ENCODE assay signal across 17 cellular contexts in genomic region chr5:15577831-15578230, GRCh38.
"Had no signal": no experiment of that assay in that cellular context is flagged by ENCODE, and none has a peak within 500 bp of the region (broad histone marks: within the 10 kb centered on the region; RNA-seq: fewer than 3 reads in every experiment).

No MANE protein-coding gene starts in this region.

- DNase-seq: cortex of kidney; effector memory CD8-positive, alpha-beta T cell; erythroblast; foreskin melanocyte; islet precursor cell; left cardiac atrium; mammary epithelial cell; naive thymus-derived CD8-positive, alpha-beta T cell; posterior cingulate gyrus; sigmoid colon; stimulated activated naive CD8-positive, alpha-beta T cell treated with anti-CD3 and anti-CD28 coated beads, Interleukin-15, Interleukin-2, amounts not matched to agents 100 U/mL and 50 U/mL, for 24 hours; tibial artery; upper lobe of left lung; uterus had no signal

- H3K27ac ChIP-seq: sigmoid colon, skin epidermis, tibial artery, upper lobe of left lung, uterus had no signal

- H3K4me3 Mint-ChIP-seq: central memory CD8-positive, alpha-beta T cell; effector memory CD8-positive, alpha-beta T cell; naive thymus-derived CD8-positive, alpha-beta T cell; neural crest cell had no signal

- H3K4me3 ChIP-seq: sigmoid colon, skin epidermis, tibial artery, upper lobe of left lung, uterus had no signal

- H3K27ac Mint-ChIP-seq: effector memory CD8-positive, alpha-beta T cell; naive thymus-derived CD8-positive, alpha-beta T cell had no signal

- H3K4me1 Mint-ChIP-seq: central memory CD8-positive, alpha-beta T cell; naive thymus-derived CD8-positive, alpha-beta T cell had no signal

- H3K9me3 ChIP-seq: sigmoid colon, tibial artery, upper lobe of left lung, uterus had no signal

- H3K36me3 Mint-ChIP-seq: naive thymus-derived CD8-positive, alpha-beta T cell had no signal

- H3K27me3 Mint-ChIP-seq: central memory CD8-positive, alpha-beta T cell; effector memory CD8-positive, alpha-beta T cell; naive thymus-derived CD8-positive, alpha-beta T cell had no signal

- H3K27me3 ChIP-seq: sigmoid colon, tibial artery, upper lobe of left lung, uterus had no signal

- H3K36me3 ChIP-seq: sigmoid colon, tibial artery, upper lobe of left lung, uterus had no signal

- H3K4me1 ChIP-seq: upper lobe of left lung, uterus had no signal

- H3K9me3 Mint-ChIP-seq: neural crest cell had no signal
